8 cellular contexts compared by ENCODE assay signal in the genomic region with DNA sequence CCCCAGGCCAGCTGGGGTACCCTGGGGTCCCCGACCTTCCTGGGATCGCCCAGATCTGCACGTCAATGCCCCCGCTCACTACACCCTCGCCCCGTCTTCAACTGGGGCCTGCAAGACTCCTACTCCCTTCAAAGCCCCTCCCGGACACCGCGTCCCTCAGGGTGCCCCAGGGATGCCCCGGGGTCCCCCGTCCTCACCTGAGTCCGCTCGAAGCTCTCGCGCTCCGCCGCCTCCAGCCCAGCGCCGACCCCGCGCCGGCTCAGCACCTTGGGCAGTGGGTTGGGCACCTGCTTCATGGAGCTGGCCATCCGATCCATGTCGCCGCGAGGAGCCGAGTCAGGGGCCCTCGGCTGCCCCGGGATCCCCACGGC. TPM values are rescaled to one million over a fixed set of nuclear protein-coding genes. Genes with fewer than 3 reads are reported as not detected.
A peak's percentile ranks its signal among the peaks of the same experiment; 100 is the strongest.
DNase-seq lines count a peak whose midpoint lies in the region; ATAC-seq and TF ChIP-seq lines count a peak whose summit lies in the region.

A gene (minus strand): TSS at position 338 of the 371 bp plus-strand sequence. CDS start 21 bp downstream, at position 317.

- peak within 1 kb of the TSS; percentile 85 for H3K9ac ChIP-seq in NT2/D1 (ENCODE audit: insufficient read length, low read depth)

- DNase-seq in NT2/D1 (ENCODE audit: low read depth, low spot score) (no peak), endothelial cell (ENCODE audit: low spot score) (no peak), NCI-H2029 (lab: John Stamatoyannopoulos, UW) (no peak), DMS79 (lab: John Stamatoyannopoulos, UW) (no peak), UCSD-AML1 (lab: John Stamatoyannopoulos, UW; ENCODE audit: unreplicated experiment) (no peak)
- DNase-seq in natural killer cell treated with Interleukin-12 subunit alpha and Interleukin-12 subunit beta and Interleukin-15 and Interleukin-18, amount 100 ng/mL, for 72 hours (ENCODE audit: low spot score) = no peak

- no peaks in the 10 kb centered on the region for H3K9me3 Mint-ChIP-seq in endothelial cell (ENCODE audit: unreplicated experiment)
- no peaks in the 10 kb centered on the region for H3K9me3 Mint-ChIP-seq in natural killer cell treated with Interleukin-12 subunit alpha and Interleukin-12 subunit beta and Interleukin-15 and Interleukin-18, amount 100 ng/mL, for 72 hours

- no peaks in the 10 kb centered on the region for H3K36me3 Mint-ChIP-seq in endothelial cell (ENCODE audit: low read depth, unreplicated experiment)
- no peaks in the 10 kb centered on the region for H3K36me3 Mint-ChIP-seq in natural killer cell treated with Interleukin-12 subunit alpha and Interleukin-12 subunit beta and Interleukin-15 and Interleukin-18, amount 100 ng/mL, for 72 hours

- ATAC-seq in GM21423 (IDR thresholded peaks at IDR 0.05; ENCODE audit: unreplicated experiment) (peak; percentile 7), HG03196 (IDR thresholded peaks at IDR 0.05; ENCODE audit: unreplicated experiment) (no peak)
- peak in 1 of 2 donors; percentile 1 for ATAC-seq in natural killer cell treated with Interleukin-12 subunit alpha and Interleukin-12 subunit beta and Interleukin-15 and Interleukin-18, amount 100 ng/mL, for 72 hours

- H3K27ac Mint-ChIP-seq in endothelial cell (ENCODE audit: unreplicated experiment) = peak within 1 kb of the TSS; percentile 78
- peak within 1 kb of the TSS; percentile 73 to 77 for H3K27ac Mint-ChIP-seq in natural killer cell treated with Interleukin-12 subunit alpha and Interleukin-12 subunit beta and Interleukin-15 and Interleukin-18, amount 100 ng/mL, for 72 hours

- peaks cover 7% of the 10 kb centered on the region for H3K27me3 Mint-ChIP-seq in endothelial cell (ENCODE audit: unreplicated experiment)
- peaks cover 0 to 12% of the 10 kb centered on the region in 2 donors for H3K27me3 Mint-ChIP-seq in natural killer cell treated with Interleukin-12 subunit alpha and Interleukin-12 subunit beta and Interleukin-15 and Interleukin-18, amount 100 ng/mL, for 72 hours

- H3K4me1 ChIP-seq in NT2/D1 (ENCODE audit: insufficient read depth, insufficient read length) = no peaks in the 10 kb centered on the region

- peaks cover 10% of the 10 kb centered on the region for H3K4me1 Mint-ChIP-seq in endothelial cell (ENCODE audit: unreplicated experiment)
- H3K4me1 Mint-ChIP-seq in natural killer cell treated with Interleukin-12 subunit alpha and Interleukin-12 subunit beta and Interleukin-15 and Interleukin-18, amount 100 ng/mL, for 72 hours (ENCODE audit: low read depth in 2 of 2) = peaks cover 26 to 34% of the 10 kb centered on the region in 2 donors

- no peaks in the 10 kb centered on the region for H3K9me3 ChIP-seq in NT2/D1 (ENCODE audit: insufficient read depth, low read length)

- no peak for TF ChIP-seq CTCF in endothelial cell (IDR thresholded peaks at IDR 0.05; ENCODE audit: unreplicated experiment)

- peak within 1 kb of the TSS; percentile 95 for H3K4me3 Mint-ChIP-seq in endothelial cell (ENCODE audit: unreplicated experiment)
- peak within 1 kb of the TSS; percentile 92 for H3K4me3 Mint-ChIP-seq in natural killer cell treated with Interleukin-12 subunit alpha and Interleukin-12 subunit beta and Interleukin-15 and Interleukin-18, amount 100 ng/mL, for 72 hours

- peak within 1 kb of the TSS; percentile 74 for H3K4me3 ChIP-seq in NT2/D1 (ENCODE audit: insufficient read length, low read depth)

- no peaks in the 10 kb centered on the region for H3K36me3 ChIP-seq in NT2/D1 (ENCODE audit: insufficient read depth, insufficient read length, low read length)

- peaks cover 17% of the 10 kb centered on the region for H3K27me3 ChIP-seq in NT2/D1 (ENCODE audit: insufficient read depth, insufficient read length)

RNA-seq across cellular contexts. Expression of the gene that starts here (rescaled TPM):
- total RNA-seq in endothelial cell (ENCODE audit: unreplicated experiment) = 49.3 TPM
- 10 to 100 TPM; 13.5 to 22.0 TPM for total RNA-seq in natural killer cell treated with Interleukin-12 subunit alpha and Interleukin-12 subunit beta and Interleukin-15 and Interleukin-18, amount 100 ng/mL, for 72 hours
